ENCODE assay signal across 25 cellular contexts in genomic region chr20:24588725-24589340, GRCh38.
"Had no signal": no experiment of that assay in that cellular context is flagged by ENCODE, and none has a peak within 500 bp of the region (broad histone marks: within the 10 kb centered on the region; RNA-seq: fewer than 3 reads in every experiment).

No MANE protein-coding gene starts in this region.

- H3K27me3 Mint-ChIP-seq: activated CD4-positive, alpha-beta T cell treated with anti-CD3 and anti-CD28 coated beads, Interleukin-2, amount 10 ng/mL, durations not matched to agents 24 days and 14 days; activated naive CD8-positive, alpha-beta T cell; activated T-helper 17 cell treated with anti-CD3 and anti-CD28 coated beads, Interleukin-2, amount 50 U/mL, for 72 hours had no signal

- H3K27ac ChIP-seq: SK-N-MC had no signal

- ATAC-seq: activated T-helper 17 cell treated with anti-CD3 and anti-CD28 coated beads, Interleukin-2, amount 50 U/mL, for 72 hours; WTC11 had no signal

- H3K4me1 Mint-ChIP-seq: activated CD4-positive, alpha-beta T cell treated with anti-CD3 and anti-CD28 coated beads, Interleukin-2, amount 10 ng/mL, durations not matched to agents 24 days and 14 days; activated T-helper 17 cell treated with anti-CD3 and anti-CD28 coated beads, Interleukin-2, amount 50 U/mL, for 72 hours; central memory CD8-positive, alpha-beta T cell had no signal

- H3K27ac Mint-ChIP-seq: activated CD4-positive, alpha-beta T cell treated with anti-CD3 and anti-CD28 coated beads, Interleukin-2, amount 10 ng/mL, durations not matched to agents 24 days and 14 days; activated naive CD4-positive, alpha-beta T cell treated with anti-CD3 and anti-CD28 coated beads for 36 hours; activated naive CD8-positive, alpha-beta T cell; activated T-helper 17 cell treated with anti-CD3 and anti-CD28 coated beads, Interleukin-2, amount 50 U/mL, for 72 hours; T-helper 1 cell treated with Interleukin-12 subunit alpha and Interleukin-12 subunit beta and Interleukin-4 antibody, amounts not matched to agents 30 μg/mL and 1 μg/mL, for 36 hours; WTC11 had no signal

- H3K4me3 ChIP-seq: SK-N-MC had no signal

- H3K9me3 Mint-ChIP-seq: activated CD4-positive, alpha-beta T cell treated with anti-CD3 and anti-CD28 coated beads, Interleukin-2, amount 10 ng/mL, durations not matched to agents 24 days and 14 days; activated naive CD4-positive, alpha-beta T cell treated with anti-CD3 and anti-CD28 coated beads for 36 hours; activated T-helper 17 cell treated with anti-CD3 and anti-CD28 coated beads, Interleukin-2, amount 50 U/mL, for 72 hours; central memory CD8-positive, alpha-beta T cell; T-helper 1 cell treated with Interleukin-12 subunit alpha and Interleukin-12 subunit beta and Interleukin-4 antibody, amounts not matched to agents 30 μg/mL and 1 μg/mL, for 36 hours had no signal

- H3K36me3 Mint-ChIP-seq: activated naive CD8-positive, alpha-beta T cell; brain; WTC11 had no signal

- H3K4me3 Mint-ChIP-seq: activated CD4-positive, alpha-beta T cell treated with anti-CD3 and anti-CD28 coated beads, Interleukin-2, amount 10 ng/mL, durations not matched to agents 24 days and 14 days; activated naive CD4-positive, alpha-beta T cell treated with anti-CD3 and anti-CD28 coated beads for 36 hours; activated naive CD8-positive, alpha-beta T cell; activated T-helper 17 cell treated with anti-CD3 and anti-CD28 coated beads, Interleukin-2, amount 50 U/mL, for 72 hours; brain; central memory CD8-positive, alpha-beta T cell; T-helper 1 cell treated with Interleukin-12 subunit alpha and Interleukin-12 subunit beta and Interleukin-4 antibody, amounts not matched to agents 30 μg/mL and 1 μg/mL, for 36 hours; WTC11 had no signal

- DNase-seq: activated CD4-positive, alpha-beta T cell treated with anti-CD3 and anti-CD28 coated beads for 1 hour; activated CD4-positive, alpha-beta T cell treated with anti-CD3 and anti-CD28 coated beads, Interleukin-2, amount 10 ng/mL, durations not matched to agents 24 days and 14 days; activated CD4-positive, alpha-beta T cell treated with anti-CD3 and anti-CD28 coated beads, Interleukin-2, amount 50 U/mL, for 48 hours; activated gamma-delta T cell; activated naive CD4-positive, alpha-beta T cell treated with anti-CD3 and anti-CD28 coated beads for 36 hours; activated T-cell treated with anti-CD3 and anti-CD28 coated beads for 4 hours; activated T-cell treated with anti-CD3 and anti-CD28 coated beads, Interleukin-2, amount 50 U/mL, for 48 hours; amygdala; Karpas-422; MM.1S; NCI-H1105; NCI-H1436 treated with DMSO at 0.1 percent for 48 hours; NCI-H187; NCI-H2081; NCI-H510A treated with DMSO at 0.1 percent for 48 hours; NCI-H748 treated with DMSO at 0.1 percent for 48 hours; SIG-M5; SW 1271 had no signal
